19 cellular contexts compared by ENCODE assay signal in the genomic region with DNA sequence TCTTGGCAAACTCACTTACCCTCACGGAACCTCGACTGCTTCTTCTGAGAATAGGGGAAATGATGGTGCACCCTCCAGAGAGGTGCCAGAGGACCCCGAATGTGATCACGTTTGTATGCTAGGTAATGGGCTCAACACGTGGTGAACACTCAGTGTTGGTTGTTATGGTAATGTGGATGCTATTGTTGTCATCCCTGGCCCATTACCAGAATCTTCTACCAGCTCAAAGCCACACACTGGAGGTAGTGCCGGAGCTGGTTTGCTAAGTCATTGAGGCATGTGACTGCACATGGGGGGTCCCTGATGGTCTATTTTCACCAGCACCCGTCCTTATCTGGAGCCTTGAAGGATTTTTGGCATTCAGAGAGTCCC.
DNase-seq lines count a peak whose midpoint lies in the region; ATAC-seq, FAIRE-seq and TF ChIP-seq lines count a peak whose summit lies in the region.
"Had no signal": no experiment of that assay in that cellular context is flagged by ENCODE, and none has a peak within 500 bp of the region (broad histone marks: within the 10 kb centered on the region; RNA-seq: fewer than 3 reads in every experiment).

No MANE protein-coding gene starts in this region.

- H3K27me3 Mint-ChIP-seq in activated CD8-positive, alpha-beta memory T cell treated with anti-CD3 and anti-CD28 coated beads, Interleukin-2, amount 10 ng/mL, durations not matched to agents 7 days and 5 days, result peaks cover 7% of the 10 kb centered on the region

- H3K23ac ChIP-seq in trophoblast cell (ENCODE audit: low read length), result no peak overlapping the region

- CTCF ChIA-PET in activated CD8-positive, alpha-beta memory T cell treated with anti-CD3 and anti-CD28 coated beads, Interleukin-2, amount 10 ng/mL, durations not matched to agents 7 days and 5 days (lab: Charles Lee), result no interaction called here

- H3K4ac ChIP-seq in trophoblast cell (ENCODE audit: low read depth, low read length), result no peak overlapping the region

- ATAC-seq in activated CD8-positive, alpha-beta memory T cell treated with anti-CD3 and anti-CD28 coated beads, Interleukin-2, amount 10 ng/mL, durations not matched to agents 7 days and 5 days, result no peak
- peak; percentile 15 for ATAC-seq in foreskin keratinocyte
- ATAC-seq: PC-3 had no signal

- no peak overlapping the region for H2AK5ac ChIP-seq in trophoblast cell (ENCODE audit: low read length)

- H2BK120ac ChIP-seq in trophoblast cell (ENCODE audit: insufficient read depth, low read length, poor library complexity), result no peak overlapping the region

- H3K9me3 Mint-ChIP-seq in activated CD8-positive, alpha-beta memory T cell treated with anti-CD3 and anti-CD28 coated beads, Interleukin-2, amount 10 ng/mL, durations not matched to agents 7 days and 5 days (ENCODE audit: low read depth), result no peaks in the 10 kb centered on the region
- H3K9me3 Mint-ChIP-seq: CD4-positive, alpha-beta T cell had no signal

- H3K4me1 Mint-ChIP-seq in activated CD8-positive, alpha-beta memory T cell treated with anti-CD3 and anti-CD28 coated beads, Interleukin-2, amount 10 ng/mL, durations not matched to agents 7 days and 5 days, result no peaks in the 10 kb centered on the region

- no peak overlapping the region for H3K4me3 ChIP-seq in trophoblast cell (ENCODE audit: low read depth, low read length)
- H3K4me3 ChIP-seq: SJCRH30 had no signal

- H3K4me3 Mint-ChIP-seq in activated CD8-positive, alpha-beta memory T cell treated with anti-CD3 and anti-CD28 coated beads, Interleukin-2, amount 10 ng/mL, durations not matched to agents 7 days and 5 days, result no peak overlapping the region
- H3K4me3 Mint-ChIP-seq: CD4-positive, alpha-beta T cell had no signal

- H3K79me2 ChIP-seq in trophoblast cell (ENCODE audit: control insufficient read depth, insufficient read depth, low read length, poor library complexity), result no peaks in the 10 kb centered on the region

- no peaks in the 10 kb centered on the region for H3K79me1 ChIP-seq in trophoblast cell (ENCODE audit: low read length)

- H3K27ac ChIP-seq in foreskin keratinocyte (no peak overlapping the region), trophoblast cell (ENCODE audit: low read depth, low read length) (no peak overlapping the region)
- H3K27ac ChIP-seq: SJCRH30 had no signal

- no peak overlapping the region for H3K14ac ChIP-seq in trophoblast cell (ENCODE audit: low read length)

- H4K12ac ChIP-seq in trophoblast cell (ENCODE audit: low read depth, low read length), result no peak overlapping the region

- H2AFZ ChIP-seq in trophoblast cell (ENCODE audit: insufficient read depth, low read length, poor library complexity), result no peak overlapping the region

- no CpG with 5 or more reads among the region's 7 CpGs for WGBS in trophoblast cell (ENCODE audit: extremely low coverage, insufficient coverage, insufficient read length)

- H3K27me3 ChIP-seq in foreskin keratinocyte (peaks cover 8% of the 10 kb centered on the region), trophoblast cell (ENCODE audit: insufficient read depth, low read length) (no peaks in the 10 kb centered on the region)
- H3K27me3 ChIP-seq: SJCRH30 had no signal

- no peak overlapping the region for H4K91ac ChIP-seq in trophoblast cell (ENCODE audit: low read depth, low read length)

- H3K18ac ChIP-seq in trophoblast cell (ENCODE audit: low read length), result no peak overlapping the region

- no peaks in the 10 kb centered on the region for H3K36me3 Mint-ChIP-seq in activated CD8-positive, alpha-beta memory T cell treated with anti-CD3 and anti-CD28 coated beads, Interleukin-2, amount 10 ng/mL, durations not matched to agents 7 days and 5 days

- FAIRE-seq in urothelium cell line (lab: Jason Lieb, UNC), result peak; percentile 42
- FAIRE-seq: A204.1 had no signal

- H3K4me1 ChIP-seq in foreskin keratinocyte, result no peaks in the 10 kb centered on the region
- H3K4me1 ChIP-seq in trophoblast cell (ENCODE audit: control insufficient read depth in 1 of 2, insufficient read depth in 2 of 2, low read length in 2 of 2), result peaks cover 0 to 6% of the 10 kb centered on the region in 2 experiments

- no peak overlapping the region for H3K9ac ChIP-seq in trophoblast cell (ENCODE audit: low read length)

- no peak overlapping the region for H2BK5ac ChIP-seq in trophoblast cell (ENCODE audit: low read depth, low read length, poor library complexity)

- TF ChIP-seq CTCF in foreskin keratinocyte (conservative IDR thresholded peaks at IDR 0.05), result no peak

- H3K27ac Mint-ChIP-seq in activated CD8-positive, alpha-beta memory T cell treated with anti-CD3 and anti-CD28 coated beads, Interleukin-2, amount 10 ng/mL, durations not matched to agents 7 days and 5 days, result no peak overlapping the region
- H3K27ac Mint-ChIP-seq: CD4-positive, alpha-beta T cell had no signal

- no peak overlapping the region for H4K8ac ChIP-seq in trophoblast cell (ENCODE audit: low read depth, low read length)

- H2BK12ac ChIP-seq in trophoblast cell (ENCODE audit: low read length), result no peak overlapping the region

- no peak overlapping the region for H3K4me2 ChIP-seq in trophoblast cell (ENCODE audit: low read length)

- no peaks in the 10 kb centered on the region for H3K9me3 ChIP-seq in trophoblast cell (ENCODE audit: insufficient read depth, low read depth, low read length)
- H3K9me3 ChIP-seq: Caco-2 had no signal

- H3K36me3 ChIP-seq in trophoblast cell (ENCODE audit: control insufficient read depth in 1 of 2, insufficient read depth in 2 of 2, low read length in 2 of 2), result no peaks in the 10 kb centered on the region
- H3K36me3 ChIP-seq: SJCRH30 had no signal

- peak; percentile 25 for DNase-seq in activated CD8-positive, alpha-beta memory T cell treated with anti-CD3 and anti-CD28 coated beads, Interleukin-2, amount 50 U/mL, for 48 hours
- DNase-seq in activated CD8-positive, alpha-beta memory T cell treated with anti-CD3 and anti-CD28 coated beads, Interleukin-2, amount 10 ng/mL, durations not matched to agents 7 days and 5 days, result no peak
- DNase-seq in M059J (ENCODE audit: low read depth) (peak; percentile 38), foreskin keratinocyte (no peak), urothelium cell line (ENCODE audit: low spot score) (no peak), SHP77 treated with DMSO at 0.1 percent for 48 hours (lab: John Stamatoyannopoulos, UW) (no peak), trophoblast cell (no peak), DMS153 (lab: John Stamatoyannopoulos, UW) (no peak)
- DNase-seq: CD4-positive, alpha-beta T cell; GF-D8; KG1; NCI-H1048; NCI-H1436; NCI-H2029; NCI-H774; SJCRH30 had no signal

Comparison
In these comparisons a context has a peak if more than half of its experiments do, and no peak if none do; other contexts are left out.
1. DNase-seq: peak in activated CD8-positive, alpha-beta memory T cell treated with anti-CD3 and anti-CD28 coated beads, Interleukin-2, amount 50 U/mL, for 48 hours (single experiment) and M059J (single experiment); none in activated CD8-positive, alpha-beta memory T cell treated with anti-CD3 and anti-CD28 coated beads, Interleukin-2, amount 10 ng/mL, durations not matched to agents 7 days and 5 days (single experiment), foreskin keratinocyte (0 of 2), urothelium cell line (single experiment), SHP77 treated with DMSO at 0.1 percent for 48 hours (single experiment), trophoblast cell (0 of 2) and DMS153 (single experiment).